Comparison of ENCODE assay signal across 21 cellular contexts in genomic region chr5:108541816-108542215, GRCh38.
DNase-seq lines count a peak whose midpoint lies in the region; ATAC-seq and TF ChIP-seq lines count a peak whose summit lies in the region.
"Had no signal": no experiment of that assay in that cellular context is flagged by ENCODE, and none has a peak within 500 bp of the region (broad histone marks: within the 10 kb centered on the region; RNA-seq: fewer than 3 reads in every experiment).

No MANE protein-coding gene starts in this region.

- no peak overlapping the region for H3K27ac ChIP-seq in thyroid gland
- H3K27ac ChIP-seq: dorsolateral prefrontal cortex, esophagus muscularis mucosa, parathyroid adenoma had no signal

- intact Hi-C loops in thyroid gland (cut with DNase I), result no loop called here

- no peak overlapping the region for H3K4me3 ChIP-seq in thyroid gland (replicated peaks in 1 of 3)
- H3K4me3 ChIP-seq: dorsolateral prefrontal cortex, esophagus muscularis mucosa, lung had no signal

- no peaks in the 10 kb centered on the region for H3K4me1 ChIP-seq in thyroid gland
- H3K4me1 ChIP-seq: esophagus muscularis mucosa, parathyroid adenoma had no signal

- WGBS in thyroid gland, 2 donors, result 73 to 82% methylated on average over 1 of the region's 1 CpG

- DNase-seq in ecto neural progenitor cell (ENCODE audit: low spot score), result no peak
- DNase-seq in NCI-H2081 treated with DMSO at 0.1 percent for 48 hours (lab: John Stamatoyannopoulos, UW), result no peak
- DNase-seq in thyroid gland, result no peak
- DNase-seq: activated naive CD8-positive, alpha-beta T cell treated with anti-CD3 and anti-CD28 coated beads for 36 hours; activated T-cell treated with anti-CD3 and anti-CD28 coated beads, Interleukin-2, amount 50 U/mL, for 1 hour; dorsolateral prefrontal cortex; head of caudate nucleus; MV-4-11; NCI-H2029 treated with DMSO at 0.1 percent for 48 hours; NCI-H774; stimulated activated CD4-positive, alpha-beta T cell treated with anti-CD3 and anti-CD28 coated beads, Interleukin-4, amount 100 ng/mL, for 1 hour; substantia nigra had no signal

- no peaks in the 10 kb centered on the region for H3K27me3 ChIP-seq in thyroid gland
- H3K27me3 ChIP-seq: dorsolateral prefrontal cortex, esophagus muscularis mucosa had no signal

- no peaks in the 10 kb centered on the region for H3K36me3 ChIP-seq in thyroid gland
- H3K36me3 ChIP-seq: esophagus muscularis mucosa had no signal

- TF ChIP-seq POLR2A in thyroid gland (IDR thresholded peaks at IDR 0.05), result no peak

- TF ChIP-seq CTCF in thyroid gland (IDR thresholded peaks at IDR 0.05), result no peak

- ATAC-seq in GM18511 (IDR thresholded peaks at IDR 0.05; ENCODE audit: unreplicated experiment), result peak; percentile 52
- peak; percentile 49 for ATAC-seq in GM21367 (IDR thresholded peaks at IDR 0.05; ENCODE audit: unreplicated experiment)
- peak; percentile 73 for ATAC-seq in HG02852 (IDR thresholded peaks at IDR 0.05; ENCODE audit: unreplicated experiment)
- ATAC-seq in HG03520 (IDR thresholded peaks at IDR 0.05; ENCODE audit: unreplicated experiment), result peak; percentile 36
- ATAC-seq in GM18873 (IDR thresholded peaks at IDR 0.05; ENCODE audit: low FRiP score, unreplicated experiment), result no peak
- ATAC-seq: HCT116 had no signal

- no peaks in the 10 kb centered on the region for H3K9me3 ChIP-seq in thyroid gland
- H3K9me3 ChIP-seq: esophagus muscularis mucosa had no signal
